ENCODE assay signal across 12 cellular contexts in genomic region chr21:31514598-31514997, GRCh38.
A peak's percentile ranks its signal among the peaks of the same experiment; 100 is the strongest.
DNase-seq lines count a peak whose midpoint lies in the region; ATAC-seq and TF ChIP-seq lines count a peak whose summit lies in the region.
"Had no signal": no experiment of that assay in that cellular context is flagged by ENCODE, and none has a peak within 500 bp of the region (broad histone marks: within the 10 kb centered on the region; RNA-seq: fewer than 3 reads in every experiment).

No MANE protein-coding gene starts in this region.

- H2AFZ ChIP-seq in OCI-LY3 (ENCODE audit: low read depth, low read length) (no peak overlapping the region), neuronal stem cell (ENCODE audit: low read length) (peak overlapping the region; percentile 72)

- no peaks in the 10 kb centered on the region for H3K79me2 ChIP-seq in OCI-LY3 (ENCODE audit: low read length)

- H4K20me1 ChIP-seq in OCI-LY3 (ENCODE audit: insufficient read depth, low read length), result no peaks in the 10 kb centered on the region

- peak; percentile 19 for TF ChIP-seq CTCF in OCI-LY3 (IDR thresholded peaks at IDR 0.05; ENCODE audit: low read depth, low read length)

- no peak overlapping the region for H2BK15ac ChIP-seq in neuronal stem cell (ENCODE audit: low read length)

- no CpG with 5 or more reads among the region's 12 CpGs for WGBS in neuronal stem cell (ENCODE audit: extremely low coverage in 2 of 2, insufficient read length in 2 of 2, insufficient replicate concordance in 1 of 2), 2 donors

- no peak overlapping the region for H2BK12ac ChIP-seq in neuronal stem cell (ENCODE audit: low read length)

- no peak overlapping the region for H3K14ac ChIP-seq in neuronal stem cell (ENCODE audit: low read length)

- H3K27me3 ChIP-seq in OCI-LY3 (ENCODE audit: low read depth, low read length) (peaks cover 5% of the 10 kb centered on the region; the same call in 1 of the 2 replicates), neuronal stem cell (ENCODE audit: control insufficient read depth in 3 of 3, insufficient read depth in 3 of 3, low read depth in 1 of 3, low read length in 3 of 3) (no peaks in the 10 kb centered on the region)

- no peak overlapping the region for H3K4me3 ChIP-seq in OCI-LY3 (ENCODE audit: low read length)
- no peak overlapping the region for H3K4me3 ChIP-seq in neuronal stem cell (ENCODE audit: low read length in 2 of 2)
- H3K4me3 ChIP-seq: left ventricle myocardium inferior had no signal

- ATAC-seq in HG02571 (IDR thresholded peaks at IDR 0.05; ENCODE audit: unreplicated experiment) (no peak), GM18870 (IDR thresholded peaks at IDR 0.05; ENCODE audit: unreplicated experiment) (no peak)

- H2AK5ac ChIP-seq in neuronal stem cell (ENCODE audit: low read depth, low read length), result no peak overlapping the region

- H3K9ac ChIP-seq in OCI-LY3 (ENCODE audit: low read length), result no peak overlapping the region
- H3K9ac ChIP-seq in neuronal stem cell (ENCODE audit: low read depth, low read length, poor library complexity), result no peak overlapping the region

- H2BK120ac ChIP-seq in neuronal stem cell (ENCODE audit: low read depth, low read length), result no peak overlapping the region

- H3K79me1 ChIP-seq in neuronal stem cell (ENCODE audit: low read depth, low read length), result no peaks in the 10 kb centered on the region

- H2BK5ac ChIP-seq in neuronal stem cell (ENCODE audit: low read length), result no peak overlapping the region

- no peak overlapping the region for H3K4me2 ChIP-seq in OCI-LY3 (ENCODE audit: low read length)
- H3K4me2 ChIP-seq in neuronal stem cell (ENCODE audit: insufficient read depth, low read length, poor library complexity, severe bottlenecking), result no peak overlapping the region

- in situ Hi-C loops in G401 (cut with HindIII; ENCODE audit: low sequenced_read_pairs), result no loop called here

- H3K27ac ChIP-seq in OCI-LY3 (ENCODE audit: low read length) (no peak overlapping the region), neuronal stem cell (replicated peaks; ENCODE audit: low read length) (peak overlapping the region; percentile 70)
- H3K27ac ChIP-seq: left ventricle myocardium inferior had no signal

- H4K91ac ChIP-seq in neuronal stem cell (ENCODE audit: low read depth, low read length, poor library complexity), result no peak overlapping the region

- no peak overlapping the region for H3K18ac ChIP-seq in neuronal stem cell (ENCODE audit: low read length)

- no peaks in the 10 kb centered on the region for H3K9me3 ChIP-seq in OCI-LY3 (ENCODE audit: insufficient read depth, low read length)
- H3K9me3 ChIP-seq in neuronal stem cell (replicated peaks in 1 of 2; ENCODE audit: control insufficient read depth in 2 of 2, insufficient read depth in 1 of 2, low read depth in 1 of 2, low read length in 2 of 2), result no peaks in the 10 kb centered on the region
- H3K9me3 ChIP-seq: left ventricle myocardium inferior had no signal

- H3K36me3 ChIP-seq in OCI-LY3 (replicated peaks; ENCODE audit: low read depth, low read length) (no peaks in the 10 kb centered on the region), neuronal stem cell (replicated peaks in 1 of 2; ENCODE audit: control insufficient read depth in 2 of 2, insufficient read depth in 2 of 2, low read length in 2 of 2) (peaks cover 0 to 15% of the 10 kb centered on the region in 2 donors)
- H3K36me3 ChIP-seq: left ventricle myocardium inferior had no signal

- no peak overlapping the region for H4K8ac ChIP-seq in neuronal stem cell (ENCODE audit: low read depth, low read length)

- H3K4me1 ChIP-seq in OCI-LY3 (ENCODE audit: low read length) (peaks cover 15% of the 10 kb centered on the region), neuronal stem cell (ENCODE audit: control insufficient read depth in 2 of 2, insufficient read depth in 1 of 2, low read depth in 1 of 2, low read length in 2 of 2) (peaks cover 2 to 11% of the 10 kb centered on the region in 2 donors)
- H3K4me1 ChIP-seq: left ventricle myocardium inferior had no signal

- DNase-seq in G401 (ENCODE audit: low spot score) (peak; percentile 45), epidermal melanocyte (ENCODE audit: insufficient read length, low spot score) (peak; percentile 86), neuronal stem cell (ENCODE audit: low spot score) (peak; percentile 31), HK-2 (ENCODE audit: unreplicated experiment) (no peak), amniotic stem cell (lab: John Stamatoyannopoulos, UW) (no peak)
- DNase-seq: effector CD4-positive, alpha-beta T cell; left ventricle myocardium inferior; NCI-H2029 treated with DMSO at 0.1 percent for 48 hours; stimulated activated naive CD4-positive, alpha-beta T cell had no signal

- H3K4ac ChIP-seq in neuronal stem cell (ENCODE audit: low read length), result no peak overlapping the region

- H3K23ac ChIP-seq in neuronal stem cell (ENCODE audit: low read depth, low read length, poor library complexity), result no peak overlapping the region

Comparison
In these comparisons a context has a peak if more than half of its experiments do, and no peak if none do; other contexts are left out.
1. DNase-seq: peak in G401 (single experiment), epidermal melanocyte (single experiment) and neuronal stem cell (single experiment); none in HK-2 (single experiment) and amniotic stem cell (single experiment).